ENCODE assay signal across 22 cellular contexts in genomic region chr11:26228778-26229177, GRCh38.
DNase-seq lines count a peak whose midpoint lies in the region; ATAC-seq and TF ChIP-seq lines count a peak whose summit lies in the region.
"Had no signal": no experiment of that assay in that cellular context is flagged by ENCODE, and none has a peak within 500 bp of the region (broad histone marks: within the 10 kb centered on the region; RNA-seq: fewer than 3 reads in every experiment).

No MANE protein-coding gene starts in this region.

- CTCF ChIA-PET in OCI-LY7 (lab: Charles Lee; ENCODE audit: unreplicated experiment): interaction anchor here (0.9 kb wide), 1 partner anchor 262 kb away, joined by 3 read pairs; no protein-coding TSS in a partner anchor

- intact Hi-C loops in OCI-LY7 (cut with micrococcal nuclease; ENCODE audit: unreplicated experiment): no loop called here

- H3K79me2 ChIP-seq in OCI-LY7 (ENCODE audit: insufficient read depth, low read depth, low read length): no peaks in the 10 kb centered on the region

- no peaks in the 10 kb centered on the region for H3K9me3 ChIP-seq in OCI-LY7 (ENCODE audit: low read length)
- H3K9me3 ChIP-seq: adrenal gland, BE2C, heart left ventricle, psoas muscle, uterus had no signal

- no peak for ATAC-seq in GM21390 (IDR thresholded peaks at IDR 0.05; ENCODE audit: unreplicated experiment)
- ATAC-seq: heart left ventricle, psoas muscle had no signal

- POLR2A ChIA-PET in OCI-LY7 (lab: Charles Lee): interaction anchor here (0.5 to 2.5 kb wide), 7 partner anchors 12 to 247 kb away, joined by 3 to 10 read pairs (median 3); no protein-coding TSS in a partner anchor

- no peaks in the 10 kb centered on the region for H3K9me2 ChIP-seq in OCI-LY7 (ENCODE audit: insufficient read depth, low read length)

- peaks cover 24% of the 10 kb centered on the region for H3K4me1 ChIP-seq in OCI-LY7 (ENCODE audit: insufficient read depth, low read length, poor library complexity, severe bottlenecking)
- H3K4me1 ChIP-seq: adrenal gland, BE2C, heart left ventricle, psoas muscle, uterus had no signal

- BruUV-seq in OCI-LY7 (replicated peaks; lab: Mats Ljungman, UMichigan): no TSS peak

- no peaks in the 10 kb centered on the region for H3K36me3 ChIP-seq in OCI-LY7 (ENCODE audit: insufficient read depth, low read length)
- H3K36me3 ChIP-seq: adrenal gland, BE2C, heart left ventricle, uterus had no signal

- no peak overlapping the region for H3K4me2 ChIP-seq in OCI-LY7 (ENCODE audit: low read length)

- no peaks in the 10 kb centered on the region for H4K20me1 ChIP-seq in OCI-LY7 (ENCODE audit: insufficient read depth, low read length)

- H3K27ac ChIP-seq in OCI-LY7 (ENCODE audit: low read depth, low read length, poor library complexity, severe bottlenecking): no peak overlapping the region
- H3K27ac ChIP-seq: adrenal gland, dorsolateral prefrontal cortex, heart left ventricle, psoas muscle had no signal

- TF ChIP-seq CTCF in OCI-LY7 (conservative IDR thresholded peaks at IDR 0.05; ENCODE audit: low read length) (no peak), choroid plexus epithelial cell (conservative IDR thresholded peaks at IDR 0.05; ENCODE audit: low read depth, low read length) (no peak)

- no peak overlapping the region for H3K4me3 ChIP-seq in OCI-LY7 (ENCODE audit: low read depth, low read length, poor library complexity, severe bottlenecking)
- no peak overlapping the region for H3K4me3 ChIP-seq in choroid plexus epithelial cell (ENCODE audit: low read depth, low read length)
- H3K4me3 ChIP-seq: adrenal gland, dorsolateral prefrontal cortex, heart left ventricle, psoas muscle, uterus had no signal

- DNase-seq in COLO829 (ENCODE audit: low spot score) (peak; percentile 53), OCI-LY7 (ENCODE audit: low spot score) (no peak), choroid plexus epithelial cell (ENCODE audit: low read depth) (peak; percentile 51), glomerular visceral epithelial cell (ENCODE audit: extremely low spot score) (peak; percentile 30), Kasumi-1 (lab: John Stamatoyannopoulos, UW) (no peak)
- no peak for DNase-seq in activated effector memory CD4-positive, alpha-beta T cell treated with anti-CD3 and anti-CD28 coated beads, Interleukin-2, amount 50 U/mL, for 16 hours
- no peak for DNase-seq in stimulated activated CD4-positive, alpha-beta T cell treated with anti-CD3 and anti-CD28 coated beads, Interleukin-2, amount 100 ng/mL, for 48 hours
- DNase-seq: activated CD4-positive, alpha-beta T cell treated with anti-CD3 and anti-CD28 coated beads, Interleukin-2, amount 50 U/mL, for 1 hour; activated CD8-positive, alpha-beta memory T cell treated with anti-CD3 and anti-CD28 coated beads, Interleukin-2, amount 50 U/mL, for 4 hours; activated gamma-delta T cell; adrenal gland; BE2C; caudate nucleus; dorsolateral prefrontal cortex; heart left ventricle; NCI-H1436 treated with DMSO at 0.1 percent for 48 hours; NCI-H526 treated with DMSO at 0.1 percent for 48 hours; psoas muscle; SIG-M5; T-helper 2 cell; uterus had no signal

- peak overlapping the region; percentile 100; the same call in 1 of the 2 replicates for H2AFZ ChIP-seq in OCI-LY7 (ENCODE audit: low read length)

Comparison
In these comparisons a context has a peak if more than half of its experiments do, and no peak if none do; other contexts are left out.
1. DNase-seq: peak in COLO829 (single experiment), choroid plexus epithelial cell (single experiment) and glomerular visceral epithelial cell (single experiment); none in OCI-LY7 (single experiment), Kasumi-1 (0 of 2), activated effector memory CD4-positive, alpha-beta T cell treated with anti-CD3 and anti-CD28 coated beads, Interleukin-2, amount 50 U/mL, for 16 hours (single experiment) and stimulated activated CD4-positive, alpha-beta T cell treated with anti-CD3 and anti-CD28 coated beads, Interleukin-2, amount 100 ng/mL, for 48 hours (0 of 2).